1 cellular context compared by ENCODE assay signal in genomic region chr19:49356382-49356781, GRCh38.
TF ChIP-seq lines count a peak whose summit lies in the region.

No MANE protein-coding gene starts in this region.

TF ChIP-seq in SK-N-SH treated with all-trans-retinoic acid at 6 μM for 48 hours, 23 proteins besides CTCF, POLR2A, EP300 and RAD21:
- TF ChIP-seq ZNF70 (CRISPR knock-in tag; IDR thresholded peaks at IDR 0.05) (no peak), ZFP30 (CRISPR knock-in tag; IDR thresholded peaks at IDR 0.05) (no peak), ZNF8 (CRISPR knock-in tag; IDR thresholded peaks at IDR 0.05) (no peak), OSR1 (CRISPR knock-in tag; IDR thresholded peaks at IDR 0.05) (no peak), ZFP3 (CRISPR knock-in tag; IDR thresholded peaks at IDR 0.05) (no peak), RARB (CRISPR knock-in tag; IDR thresholded peaks at IDR 0.05) (no peak), ZC3H10 (CRISPR knock-in tag; IDR thresholded peaks at IDR 0.05) (no peak), ARNTL (CRISPR knock-in tag; IDR thresholded peaks at IDR 0.05; ENCODE audit: borderline replicate concordance, low read depth) (no peak), TCF4 (CRISPR knock-in tag; IDR thresholded peaks at IDR 0.05; ENCODE audit: borderline replicate concordance) (no peak), ZNF565 (CRISPR knock-in tag; conservative IDR thresholded peaks at IDR 0.05; ENCODE audit: low read depth) (no peak), SNAI2 (CRISPR knock-in tag; IDR thresholded peaks at IDR 0.05) (no peak), BACH2 (CRISPR knock-in tag; IDR thresholded peaks at IDR 0.05; ENCODE audit: borderline replicate concordance) (no peak), CREB5 (CRISPR knock-in tag; IDR thresholded peaks at IDR 0.05; ENCODE audit: low read depth) (no peak), ISL1 (CRISPR knock-in tag; IDR thresholded peaks at IDR 0.05) (no peak), PATZ1 (CRISPR knock-in tag; IDR thresholded peaks at IDR 0.05; ENCODE audit: borderline replicate concordance) (no peak), CSDC2 (CRISPR knock-in tag; IDR thresholded peaks at IDR 0.05) (no peak)
- TF ChIP-seq, protein P1, sequence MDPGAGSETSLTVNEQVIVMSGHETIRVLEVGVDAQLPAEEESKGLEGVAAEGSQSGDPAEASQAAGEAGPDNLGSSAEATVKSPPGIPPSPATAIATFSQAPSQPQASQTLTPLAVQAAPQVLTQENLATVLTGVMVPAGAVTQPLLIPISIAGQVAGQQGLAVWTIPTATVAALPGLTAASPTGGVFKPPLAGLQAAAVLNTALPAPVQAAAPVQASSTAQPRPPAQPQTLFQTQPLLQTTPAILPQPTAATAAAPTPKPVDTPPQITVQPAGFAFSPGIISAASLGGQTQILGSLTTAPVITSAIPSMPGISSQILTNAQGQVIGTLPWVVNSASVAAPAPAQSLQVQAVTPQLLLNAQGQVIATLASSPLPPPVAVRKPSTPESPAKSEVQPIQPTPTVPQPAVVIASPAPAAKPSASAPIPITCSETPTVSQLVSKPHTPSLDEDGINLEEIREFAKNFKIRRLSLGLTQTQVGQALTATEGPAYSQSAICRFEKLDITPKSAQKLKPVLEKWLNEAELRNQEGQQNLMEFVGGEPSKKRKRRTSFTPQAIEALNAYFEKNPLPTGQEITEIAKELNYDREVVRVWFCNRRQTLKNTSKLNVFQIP (CRISPR knock-in tag; IDR thresholded peaks at IDR 0.05; ENCODE audit: borderline replicate concordance, low read depth): no peak
- TF ChIP-seq, protein P2, sequence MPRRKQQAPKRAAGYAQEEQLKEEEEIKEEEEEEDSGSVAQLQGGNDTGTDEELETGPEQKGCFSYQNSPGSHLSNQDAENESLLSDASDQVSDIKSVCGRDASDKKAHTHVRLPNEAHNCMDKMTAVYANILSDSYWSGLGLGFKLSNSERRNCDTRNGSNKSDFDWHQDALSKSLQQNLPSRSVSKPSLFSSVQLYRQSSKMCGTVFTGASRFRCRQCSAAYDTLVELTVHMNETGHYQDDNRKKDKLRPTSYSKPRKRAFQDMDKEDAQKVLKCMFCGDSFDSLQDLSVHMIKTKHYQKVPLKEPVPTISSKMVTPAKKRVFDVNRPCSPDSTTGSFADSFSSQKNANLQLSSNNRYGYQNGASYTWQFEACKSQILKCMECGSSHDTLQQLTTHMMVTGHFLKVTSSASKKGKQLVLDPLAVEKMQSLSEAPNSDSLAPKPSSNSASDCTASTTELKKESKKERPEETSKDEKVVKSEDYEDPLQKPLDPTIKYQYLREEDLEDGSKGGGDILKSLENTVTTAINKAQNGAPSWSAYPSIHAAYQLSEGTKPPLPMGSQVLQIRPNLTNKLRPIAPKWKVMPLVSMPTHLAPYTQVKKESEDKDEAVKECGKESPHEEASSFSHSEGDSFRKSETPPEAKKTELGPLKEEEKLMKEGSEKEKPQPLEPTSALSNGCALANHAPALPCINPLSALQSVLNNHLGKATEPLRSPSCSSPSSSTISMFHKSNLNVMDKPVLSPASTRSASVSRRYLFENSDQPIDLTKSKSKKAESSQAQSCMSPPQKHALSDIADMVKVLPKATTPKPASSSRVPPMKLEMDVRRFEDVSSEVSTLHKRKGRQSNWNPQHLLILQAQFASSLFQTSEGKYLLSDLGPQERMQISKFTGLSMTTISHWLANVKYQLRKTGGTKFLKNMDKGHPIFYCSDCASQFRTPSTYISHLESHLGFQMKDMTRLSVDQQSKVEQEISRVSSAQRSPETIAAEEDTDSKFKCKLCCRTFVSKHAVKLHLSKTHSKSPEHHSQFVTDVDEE (CRISPR knock-in tag; IDR thresholded peaks at IDR 0.05): no peak
